In genomic region chr5:149956685-149957084, GRCh38 we compare ENCODE assay signal across 23 cellular contexts. TPM values are rescaled to one million over a fixed set of nuclear protein-coding genes. Genes with fewer than 3 reads are reported as not detected.
DNase-seq lines count a peak whose midpoint lies in the region; ATAC-seq, FAIRE-seq and TF ChIP-seq lines count a peak whose summit lies in the region.
"Had no signal": no experiment of that assay in that cellular context is flagged by ENCODE, and none has a peak within 500 bp of the region (broad histone marks: within the 10 kb centered on the region; RNA-seq: fewer than 3 reads in every experiment).

No MANE protein-coding gene starts in this region.

- TF ChIP-seq CTCF in A549 (IDR thresholded peaks at IDR 0.05) (no peak), Panc1 (IDR thresholded peaks at IDR 0.05) (no peak), psoas muscle (IDR thresholded peaks at IDR 0.05) (no peak)

- BruUV-seq in Panc1 (replicated peaks; lab: Mats Ljungman, UMichigan): no TSS peak

- no peaks in the 10 kb centered on the region for H3K27me3 ChIP-seq in Panc1 (ENCODE audit: control insufficient read depth, insufficient read depth, low read length)
- H3K27me3 ChIP-seq in psoas muscle (ENCODE audit: insufficient read depth in 3 of 3, low read length in 2 of 3): no peaks in the 10 kb centered on the region

- peaks cover 38% of the 10 kb centered on the region for H3K4me1 ChIP-seq in A549
- H3K4me1 ChIP-seq in Panc1 (ENCODE audit: control insufficient read depth, insufficient read depth, low read length): peaks cover 58% of the 10 kb centered on the region
- H3K4me1 ChIP-seq in psoas muscle: no peaks in the 10 kb centered on the region

- H3K4me3 ChIP-seq in A549: no peak overlapping the region
- no peak overlapping the region for H3K4me3 ChIP-seq in Panc1 (ENCODE audit: low read depth in 2 of 2, low read length in 2 of 2)
- no peak overlapping the region for H3K4me3 ChIP-seq in psoas muscle

- TF ChIP-seq RAD21 in A549 (conservative IDR thresholded peaks at IDR 0.05 in 1 of 2, IDR thresholded peaks at IDR 0.05 in 1 of 2): no peak

- H3K9me3 ChIP-seq in A549 (no peaks in the 10 kb centered on the region), Panc1 (ENCODE audit: control insufficient read depth, insufficient read depth, low read depth, low read length) (no peaks in the 10 kb centered on the region), psoas muscle (no peaks in the 10 kb centered on the region)

- in situ Hi-C loops in Panc1 (cut with HindIII; ENCODE audit: low pct_unique_long_range_greater_than_20kb, low sequenced_read_pairs): no loop called here

- WGBS in A549 (ENCODE audit: missing lambda C conversion rate): 68% methylated on average over 5 of the region's 5 CpGs
- WGBS in psoas muscle, 3 donors: 75 to 91% (median 77%) methylated on average over 5 of the region's 5 CpGs

- intact Hi-C loops in Panc1 (cut with micrococcal nuclease; ENCODE audit: unreplicated experiment) (no loop called here), left colon (cut with DNase I, micrococcal nuclease) (no loop called here), psoas muscle (cut with DNase I) (no loop called here)

- POLR2A ChIA-PET in A549 (lab: Yijun Ruan, JAX) (no interaction called here), Panc1 (lab: Charles Lee) (no interaction called here)

- H3K36me3 ChIP-seq in Panc1 (ENCODE audit: control insufficient read depth, insufficient read depth, low read length): no peaks in the 10 kb centered on the region
- no peaks in the 10 kb centered on the region for H3K36me3 ChIP-seq in psoas muscle (ENCODE audit: insufficient read depth in 1 of 2, low read depth in 1 of 2)

- H3K27ac ChIP-seq in A549 (peak overlapping the region; percentile 91 to 96; a peak in 5 of 6 replicates), Panc1 (ENCODE audit: low read length) (peak overlapping the region; percentile 73), psoas muscle (no peak overlapping the region)
- H3K27ac ChIP-seq: 22Rv1 had no signal

- no peak for DNase-seq in A549 (ENCODE audit: low read depth in 1 of 2, low spot score in 1 of 2)
- peak; percentile 31 for DNase-seq in EL
- no peak for DNase-seq in Panc1 (ENCODE audit: low read depth, low spot score)
- DNase-seq in left colon: no peak
- DNase-seq in GM19239 (ENCODE audit: insufficient read length, low spot score): no peak
- DNase-seq in NCI-H1436 treated with DMSO at 0.1 percent for 48 hours (lab: John Stamatoyannopoulos, UW): no peak
- no peak for DNase-seq in psoas muscle
- DNase-seq: C1 segment of cervical spinal cord, DND-41, GDM1, H7, NCI-H1105 treated with DMSO at 0.1 percent for 48 hours, NCI-H1694 treated with DMSO at 0.1 percent for 48 hours, NCI-H2107, NCI-H510A, NCI-H748 treated with DMSO at 0.1 percent for 48 hours, RPMI8226, SHP77 treated with DMSO at 0.1 percent for 48 hours had no signal

- H3K4me2 ChIP-seq in A549: peak overlapping the region; percentile 80; the same call in 1 of the 3 replicates

- no peak for FAIRE-seq in A549 (lab: Jason Lieb, UNC)
- no peak for FAIRE-seq in GM19239 (lab: Jason Lieb, UNC)
- FAIRE-seq: D721Med had no signal

- CTCF ChIA-PET in A549 (lab: Yijun Ruan, JAX) (interaction anchor here (0.7 to 16.5 kb wide), 6 partner anchors 8 to 123 kb away, joined by 3 to 594 read pairs (median 192); partner anchors contain the start of gene PDE6A), Panc1 (lab: Charles Lee) (interaction anchor here (0.6 kb wide), 1 partner anchor 25 kb away, joined by 3 read pairs; no protein-coding TSS in a partner anchor)

- no peak for ATAC-seq in A549
- no peak for ATAC-seq in Panc1
- ATAC-seq in left colon: peak; percentile 23
- no peak for ATAC-seq in HG02571 (IDR thresholded peaks at IDR 0.05; ENCODE audit: unreplicated experiment)
- no peak for ATAC-seq in psoas muscle
- ATAC-seq: SK-N-SH treated with all-trans-retinoic acid at 6 μM for 48 hours had no signal

- no peak for TF ChIP-seq EP300 in A549 (IDR thresholded peaks at IDR 0.05)

- TF ChIP-seq POLR2A in A549 (IDR thresholded peaks at IDR 0.05; ENCODE audit: low read length): no peak

TF ChIP-seq in A549, 52 proteins besides CTCF, POLR2A, EP300 and RAD21 (continues in another document):
- TF ChIP-seq PHF8 (IDR thresholded peaks at IDR 0.05; ENCODE audit: borderline replicate concordance, low read depth): no peak
- no peak for TF ChIP-seq CHD2 (IDR thresholded peaks at IDR 0.05; ENCODE audit: low read length, partially characterized antibody)
- TF ChIP-seq HDAC2 (IDR thresholded peaks at IDR 0.05): no peak
- TF ChIP-seq RFX5 (IDR thresholded peaks at IDR 0.05): no peak
- TF ChIP-seq RCOR1 (IDR thresholded peaks at IDR 0.05; ENCODE audit: low read depth, low read length): no peak
- TF ChIP-seq REST (IDR thresholded peaks at IDR 0.05): no peak

RNA-seq across cellular contexts. Expression of gene SLC26A2, which starts 3.9 kb away (rescaled TPM):
- polyA plus RNA-seq in A549 (2011; rRNA removed) (23.2 and 31.9 TPM in 2 replicates), A549 (2017; fragmentation: RNase III; extraction: RNeasy Plus Mini Kit Qiagen cat#74134 plus additional on column Dnase treatment) (28.4 to 33.5 TPM (median 32.2 TPM) in 3 replicates), psoas muscle (10 to 100 TPM in 1 of 3 donors, 1 to 10 TPM in 2; 4.0 to 14.3 (median 8.0) TPM)
- 5.2 and 6.7 TPM in 2 replicates for polyA plus RNA-seq in A549 (2012; cell fraction: cytosol; rRNA removed)
- 6.1 and 12.5 TPM in 2 replicates for polyA plus RNA-seq in A549 (2012; cell fraction: nucleus; rRNA removed)
- polyA minus RNA-seq in A549 (2011; rRNA and poly(A)+ RNA removed): 49.3 and 53.2 TPM in 2 replicates
- total RNA-seq in Panc1 (2021; ENCODE audit: unreplicated experiment) (111 TPM), left colon (1,000 to 10,000 TPM in 1 of 2 donors, 100 to 1,000 TPM in 1; 940 to 1,067 TPM), psoas muscle (10 to 100 TPM in 1 of 4 donors, 1 to 10 TPM in 3; 4.1 to 20.1 (median 6.4) TPM)
- 33.9 TPM for polyA plus RNA-seq in Panc1 (2012; ENCODE audit: insufficient read length)

RNA-seq across cellular contexts. Expression of gene PDE6A, which starts 12.1 kb away (rescaled TPM):
- 0.30 and 0.35 TPM in 2 replicates for polyA plus RNA-seq in A549 (2011; rRNA removed)
- polyA plus RNA-seq in A549 (2012; cell fraction: cytosol; rRNA removed): 0.15 and 0.23 TPM in 2 replicates
- polyA plus RNA-seq in A549 (2012; cell fraction: nucleus; rRNA removed): 0.47 and 0.60 TPM in 2 replicates
- polyA plus RNA-seq in A549 (2017; fragmentation: RNase III; extraction: RNeasy Plus Mini Kit Qiagen cat#74134 plus additional on column Dnase treatment): 0.20 to 0.30 TPM (median 0.28 TPM) in 3 replicates
- 0.39 and 0.41 TPM in 2 replicates for polyA minus RNA-seq in A549 (2011; rRNA and poly(A)+ RNA removed)
- total RNA-seq in Panc1 (2021; ENCODE audit: unreplicated experiment): 0.33 TPM
- polyA plus RNA-seq in Panc1 (2012; ENCODE audit: insufficient read length): 0.15 TPM
- total RNA-seq in left colon: 1 to 10 TPM; 4.2 to 4.7 TPM
- under 1 TPM; 0.04 to 0.26 (median 0.08) TPM for total RNA-seq in psoas muscle
- under 1 TPM; 0.09 to 0.15 (median 0.10) TPM for polyA plus RNA-seq in psoas muscle
- total RNA-seq: H7, OCI-LY7 had no signal

RNA-seq across cellular contexts. Expression of gene TIGD6, which starts 43.8 kb away (rescaled TPM):
- polyA plus RNA-seq in A549 (2011; rRNA removed) (7.3 and 8.4 TPM in 2 replicates), A549 (2017; fragmentation: RNase III; extraction: RNeasy Plus Mini Kit Qiagen cat#74134 plus additional on column Dnase treatment) (4.2 to 4.4 TPM (median 4.3 TPM) in 3 replicates), psoas muscle (1 to 10 TPM; 1.4 to 7.8 (median 2.4) TPM)
- polyA plus RNA-seq in A549 (2012; cell fraction: cytosol; rRNA removed): 3.7 and 4.2 TPM in 2 replicates
- polyA plus RNA-seq in A549 (2012; cell fraction: nucleus; rRNA removed): 2.9 and 4.2 TPM in 2 replicates
- polyA minus RNA-seq in A549 (2011; rRNA and poly(A)+ RNA removed): 12.1 and 17.4 TPM in 2 replicates
- total RNA-seq in Panc1 (2021; ENCODE audit: unreplicated experiment) (7.1 TPM), left colon (1 to 10 TPM; 2.6 to 4.0 TPM), psoas muscle (1 to 10 TPM; 1.9 to 4.2 (median 2.9) TPM)
- polyA plus RNA-seq in Panc1 (2012; ENCODE audit: insufficient read length): 3.5 TPM

RNA-seq across cellular contexts. Expression of gene HMGXB3, which starts 43.9 kb away (rescaled TPM):
- polyA plus RNA-seq in A549 (2011; rRNA removed) (34.1 and 37.2 TPM in 2 replicates), A549 (2017; fragmentation: RNase III; extraction: RNeasy Plus Mini Kit Qiagen cat#74134 plus additional on column Dnase treatment) (19.6 to 20.5 TPM (median 19.9 TPM) in 3 replicates), psoas muscle (10 to 100 TPM in 2 of 3 donors, 1 to 10 TPM in 1; 8.6 to 22.6 (median 15.4) TPM)
- 21.0 and 25.8 TPM in 2 replicates for polyA plus RNA-seq in A549 (2012; cell fraction: cytosol; rRNA removed)
- polyA plus RNA-seq in A549 (2012; cell fraction: nucleus; rRNA removed): 58.1 and 65.6 TPM in 2 replicates
- polyA minus RNA-seq in A549 (2011; rRNA and poly(A)+ RNA removed): 54.1 and 55.3 TPM in 2 replicates
- total RNA-seq in Panc1 (2021; ENCODE audit: unreplicated experiment) (56.2 TPM), left colon (10 to 100 TPM; 22.2 to 34.0 TPM), psoas muscle (10 to 100 TPM; 12.6 to 23.2 (median 17.9) TPM)
- 33.8 TPM for polyA plus RNA-seq in Panc1 (2012; ENCODE audit: insufficient read length)
